9 cellular contexts compared by ENCODE assay signal in genomic region chr19:42185281-42185680, GRCh38. TPM values are rescaled to one million over a fixed set of nuclear protein-coding genes. Genes with fewer than 3 reads are reported as not detected.
DNase-seq lines count a peak whose midpoint lies in the region; ATAC-seq and TF ChIP-seq lines count a peak whose summit lies in the region.
"Had no signal": no experiment of that assay in that cellular context is flagged by ENCODE, and none has a peak within 500 bp of the region (broad histone marks: within the 10 kb centered on the region; RNA-seq: fewer than 3 reads in every experiment).

No MANE protein-coding gene starts in this region.

- H3K9me3 Mint-ChIP-seq in HFFc6 (no peaks in the 10 kb centered on the region), activated B cell treated with CpG ODN at 0.5 μM for 24 hours (no peaks in the 10 kb centered on the region)

- TF ChIP-seq CTCF in HFFc6 (IDR thresholded peaks at IDR 0.05) (no peak), activated B cell treated with CpG ODN at 0.5 μM for 24 hours (IDR thresholded peaks at IDR 0.05) (no peak), left lung (IDR thresholded peaks at IDR 0.05) (no peak), brain microvascular endothelial cell (IDR thresholded peaks at IDR 0.05; ENCODE audit: low read depth, low read length, missing control alignments) (no peak), breast epithelium (IDR thresholded peaks at IDR 0.05) (no peak)

- H3K4me3 Mint-ChIP-seq in HFFc6 (peak overlapping the region; percentile 4; the same call in 1 of the 2 replicates), activated B cell treated with CpG ODN at 0.5 μM for 24 hours (no peak overlapping the region)
- H3K4me3 Mint-ChIP-seq: brain had no signal

- H3K9ac ChIP-seq in BLaER1 treated with 17β-estradiol and CSF1 and Interleukin-3, amounts not matched to agents 10 nM and 100 nM = peak overlapping the region in 7 of 11 experiments; percentile 29 to 67 (median 48); a peak in 9 of 22 replicates

- no peaks in the 10 kb centered on the region for H3K9me3 ChIP-seq in BLaER1 treated with 17β-estradiol and CSF1 and Interleukin-3, amounts not matched to agents 10 nM and 100 nM (replicated peaks in 1 of 11)
- H3K9me3 ChIP-seq in left lung (no peaks in the 10 kb centered on the region), breast epithelium (no peaks in the 10 kb centered on the region)

- no peaks in the 10 kb centered on the region for H3K36me3 ChIP-seq in BLaER1 treated with 17β-estradiol and CSF1 and Interleukin-3, amounts not matched to agents 10 nM and 100 nM
- no peaks in the 10 kb centered on the region for H3K36me3 ChIP-seq in left lung
- no peaks in the 10 kb centered on the region for H3K36me3 ChIP-seq in brain microvascular endothelial cell (replicated peaks)
- H3K36me3 ChIP-seq in breast epithelium = no peaks in the 10 kb centered on the region

- no peaks in the 10 kb centered on the region for H4K20me1 ChIP-seq in BLaER1 treated with 17β-estradiol and CSF1 and Interleukin-3, amounts not matched to agents 10 nM and 100 nM

- H3K36me3 Mint-ChIP-seq in HFFc6 (ENCODE audit: low read depth) (no peaks in the 10 kb centered on the region), activated B cell treated with CpG ODN at 0.5 μM for 24 hours (ENCODE audit: low read depth) (no peaks in the 10 kb centered on the region)
- H3K36me3 Mint-ChIP-seq: brain had no signal

- H3K4me3 ChIP-seq in BLaER1 treated with 17β-estradiol and CSF1 and Interleukin-3, amounts not matched to agents 10 nM and 100 nM = no peak overlapping the region; a peak in 2 of 20 replicates
- no peak overlapping the region for H3K4me3 ChIP-seq in left lung
- no peak overlapping the region for H3K4me3 ChIP-seq in brain microvascular endothelial cell (ENCODE audit: low read depth, low read length)
- H3K4me3 ChIP-seq in breast epithelium = no peak overlapping the region

- H3K27me3 Mint-ChIP-seq in HFFc6 (ENCODE audit: insufficient read depth) = peaks cover 2% of the 10 kb centered on the region
- peaks cover 4% of the 10 kb centered on the region for H3K27me3 Mint-ChIP-seq in activated B cell treated with CpG ODN at 0.5 μM for 24 hours

- POLR2A ChIA-PET in activated B cell treated with CpG ODN at 0.5 μM for 24 hours (lab: Charles Lee) = interaction anchor here (0.7 to 1.7 kb wide), 3 partner anchors 15 to 105 kb away, joined by 3 to 7 read pairs (median 4); partner anchors contain the start of gene POU2F2

- peak overlapping the region; percentile 59 to 91 (median 73) for H3K4me2 ChIP-seq in BLaER1 treated with 17β-estradiol and CSF1 and Interleukin-3, amounts not matched to agents 10 nM and 100 nM

- TF ChIP-seq POLR2A in breast epithelium (IDR thresholded peaks at IDR 0.05) = no peak

- in situ Hi-C loops in brain microvascular endothelial cell (cut with HindIII; ENCODE audit: low pct_ligation_motif_present, low sequenced_read_pairs) = no loop called here

- H3K4me1 Mint-ChIP-seq in HFFc6 (ENCODE audit: low read depth) (peaks cover 32% of the 10 kb centered on the region), activated B cell treated with CpG ODN at 0.5 μM for 24 hours (peaks cover 39% of the 10 kb centered on the region)

- peaks cover 4 to 9% (median 6%) of the 10 kb centered on the region in 11 experiments; a peak in 19 of 22 replicates for H3K27me3 ChIP-seq in BLaER1 treated with 17β-estradiol and CSF1 and Interleukin-3, amounts not matched to agents 10 nM and 100 nM
- H3K27me3 ChIP-seq in left lung = peaks cover 5 to 21% of the 10 kb centered on the region in 2 donors
- peaks cover 2% of the 10 kb centered on the region for H3K27me3 ChIP-seq in brain microvascular endothelial cell (replicated peaks)
- H3K27me3 ChIP-seq in breast epithelium = peaks cover 0 to 22% of the 10 kb centered on the region in 2 donors

- intact Hi-C loops in activated B cell treated with CpG ODN at 0.5 μM for 24 hours (cut with micrococcal nuclease) = loop anchor here (2.0 kb wide), 1 partner anchor 14 kb away; no protein-coding TSS in a partner anchor
- intact Hi-C loops in left lung (cut with DNase I) = loop anchor here in 1 of 2 donors (10.0 kb wide), 1 partner anchor 50 kb away; the partner anchor contains the start of gene POU2F2
- intact Hi-C loops in breast epithelium (cut with DNase I; ENCODE audit: low total_unique reads) = no loop called here

- CTCF ChIA-PET in activated B cell treated with CpG ODN at 0.5 μM for 24 hours (lab: Charles Lee) = interaction anchor here (0.6 to 4.8 kb wide), 7 partner anchors 12 to 95 kb away, joined by 3 to 28 read pairs (median 5); partner anchors contain the start of gene POU2F2

- peak overlapping the region; percentile 80 for H3K27ac Mint-ChIP-seq in HFFc6
- H3K27ac Mint-ChIP-seq in activated B cell treated with CpG ODN at 0.5 μM for 24 hours = no peak overlapping the region

- H3K27ac ChIP-seq in BLaER1 treated with 17β-estradiol and CSF1 and Interleukin-3, amounts not matched to agents 10 nM and 100 nM = peak overlapping the region in 8 of 11 experiments; percentile 53 to 80 (median 72); a peak in 17 of 22 replicates
- H3K27ac ChIP-seq in left lung = peak overlapping the region in 1 of 2 donors; percentile 56
- no peak overlapping the region for H3K27ac ChIP-seq in brain microvascular endothelial cell
- H3K27ac ChIP-seq in breast epithelium = no peak overlapping the region

- ATAC-seq in activated B cell treated with CpG ODN at 0.5 μM for 24 hours (ENCODE audit: low read depth) = peak; percentile 47
- ATAC-seq in left lung = peak; percentile 51

- H3K4me1 ChIP-seq in BLaER1 treated with 17β-estradiol and CSF1 and Interleukin-3, amounts not matched to agents 10 nM and 100 nM = peaks cover 26 to 62% (median 46%) of the 10 kb centered on the region in 10 experiments
- H3K4me1 ChIP-seq in left lung (peaks cover 6 to 43% of the 10 kb centered on the region in 2 donors), breast epithelium (no peaks in the 10 kb centered on the region)

- no peak for DNase-seq in HFFc6
- no peak for DNase-seq in activated B cell treated with CpG ODN at 0.5 μM for 24 hours
- DNase-seq in left lung = no peak
- DNase-seq in brain microvascular endothelial cell = no peak
- DNase-seq in H4 (ENCODE audit: low spot score) = no peak
- no peak for DNase-seq in breast epithelium (ENCODE audit: low spot score in 2 of 2)
- no peak for DNase-seq in dermis blood vessel endothelial cell

RNA-seq across cellular contexts. Expression of gene DEDD2, which starts 32.2 kb away (rescaled TPM):
- total RNA-seq in HFFc6 (2021; fragmentation: NEBNext Ultra II Directional; extraction: Animal tissue kit (Norgen Biotek cat#: 25700)) = 10 to 100 TPM; 19.2 to 24.9 (median 20.2) TPM
- total RNA-seq in activated B cell treated with CpG ODN at 0.5 μM for 24 hours (26.1 and 29.0 TPM in 2 replicates), left lung (10 to 100 TPM; 22.7 to 34.8 TPM), breast epithelium (10 to 100 TPM; 31.4 to 64.0 (median 37.0) TPM), dermis blood vessel endothelial cell (27.3 and 29.4 TPM in 2 replicates)
- 10.4 and 14.8 TPM in 2 replicates for total RNA-seq in H4 (2014; rRNA removed; shearing (Covaris generic))

RNA-seq across cellular contexts. Expression of gene ZNF526, which starts 34.8 kb away (rescaled TPM):
- total RNA-seq in HFFc6 (2021; fragmentation: NEBNext Ultra II Directional; extraction: Animal tissue kit (Norgen Biotek cat#: 25700)) = 10 to 100 TPM; 14.0 to 18.2 (median 16.1) TPM
- total RNA-seq in activated B cell treated with CpG ODN at 0.5 μM for 24 hours (19.6 and 22.7 TPM in 2 replicates), left lung (10 to 100 TPM; 11.5 to 12.7 TPM), breast epithelium (1 to 10 TPM; 4.0 to 6.9 (median 6.0) TPM), dermis blood vessel endothelial cell (8.7 and 9.3 TPM in 2 replicates)
- 4.1 and 5.5 TPM in 2 replicates for total RNA-seq in H4 (2014; rRNA removed; shearing (Covaris generic))

RNA-seq across cellular contexts. Expression of gene POU2F2, which starts 53.0 kb away (rescaled TPM):
- total RNA-seq in HFFc6 (2021; fragmentation: NEBNext Ultra II Directional; extraction: Animal tissue kit (Norgen Biotek cat#: 25700)) = 10 to 100 TPM in 1 of 6 experiments, 1 to 10 TPM in 5; 6.4 to 11.0 (median 7.8) TPM
- total RNA-seq in activated B cell treated with CpG ODN at 0.5 μM for 24 hours = 508 and 577 TPM in 2 replicates
- total RNA-seq in left lung = 10 to 100 TPM in 1 of 2 donors, 1 to 10 TPM in 1; 2.0 to 10.0 TPM
- 0.02 TPM in 1 of 2 replicates, not detected in the other for total RNA-seq in H4 (2014; rRNA removed; shearing (Covaris generic))
- 1 to 10 TPM; 1.2 to 2.9 (median 1.6) TPM for total RNA-seq in breast epithelium
- 0.17 and 0.56 TPM in 2 replicates for total RNA-seq in dermis blood vessel endothelial cell

RNA-seq across cellular contexts. Expression of gene GSK3A, which starts 57.1 kb away (rescaled TPM):
- 10 to 100 TPM; 36.3 to 45.5 (median 43.1) TPM for total RNA-seq in HFFc6 (2021; fragmentation: NEBNext Ultra II Directional; extraction: Animal tissue kit (Norgen Biotek cat#: 25700))
- total RNA-seq in activated B cell treated with CpG ODN at 0.5 μM for 24 hours (38.2 and 38.6 TPM in 2 replicates), left lung (10 to 100 TPM; 33.4 to 40.3 TPM), breast epithelium (10 to 100 TPM; 18.7 to 22.1 (median 19.8) TPM), dermis blood vessel endothelial cell (16.7 and 28.0 TPM in 2 replicates)
- total RNA-seq in H4 (2014; rRNA removed; shearing (Covaris generic)) = 29.8 and 30.6 TPM in 2 replicates

Comparison
In these comparisons a context has a peak if more than half of its experiments do, and no peak if none do; other contexts are left out.
1. H3K27ac ChIP-seq: peak in BLaER1 treated with 17β-estradiol and CSF1 and Interleukin-3, amounts not matched to agents 10 nM and 100 nM (8 of 11); none in brain microvascular endothelial cell (single experiment) and breast epithelium (0 of 2).
2. RNA of gene POU2F2, which starts 53.0 kb away (total RNA-seq): 508 to 577 TPM in activated B cell treated with CpG ODN at 0.5 μM for 24 hours; 2.0 to 10.0 TPM in left lung, 6.4 to 11.0 TPM in HFFc6, 1.2 to 2.9 TPM in breast epithelium, 0.17 to 0.56 TPM in dermis blood vessel endothelial cell and 0.02 TPM in H4; every median in the first group is over 10 times any median in the second.